Comparison of ENCODE assay signal across 40 cellular contexts in the genomic region with DNA sequence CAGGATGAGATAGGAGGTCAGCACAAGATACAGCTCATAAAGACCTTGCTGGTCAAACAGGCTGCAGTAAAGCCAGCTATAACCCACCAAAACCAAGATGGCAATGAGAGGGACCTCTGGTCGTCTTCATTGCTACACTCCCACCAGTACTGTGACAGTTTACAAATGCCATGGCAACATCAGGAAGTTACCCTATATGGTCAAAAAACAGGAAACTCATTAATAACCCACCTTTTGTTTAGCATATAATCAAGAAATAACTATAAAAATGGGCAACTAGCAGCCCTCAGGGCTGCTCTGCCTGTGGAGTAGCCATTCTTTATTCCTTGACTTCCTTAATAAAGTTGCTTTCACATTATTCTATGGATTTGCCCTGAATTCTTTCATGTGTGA. TPM values are rescaled to one million over a fixed set of nuclear protein-coding genes. Genes with fewer than 3 reads are reported as not detected.
"Had no signal": no experiment of that assay in that cellular context is flagged by ENCODE, and none has a peak within 500 bp of the region (broad histone marks: within the 10 kb centered on the region; RNA-seq: fewer than 3 reads in every experiment).

No MANE protein-coding gene starts in this region.

- H3K4me3 Mint-ChIP-seq: activated CD4-positive, alpha-beta memory T cell treated with anti-CD3 and anti-CD28 coated beads for 36 hours; activated CD4-positive, alpha-beta T cell treated with anti-CD3 and anti-CD28 coated beads, Interleukin-2, amount 10 ng/mL, durations not matched to agents 24 days and 14 days; activated naive CD4-positive, alpha-beta T cell treated with anti-CD3 and anti-CD28 coated beads, Interleukin-2, amount 10 ng/mL, durations not matched to agents 7 days and 5 days; activated naive CD8-positive, alpha-beta T cell treated with anti-CD3 and anti-CD28 coated beads, Interleukin-2, amount 10 ng/mL, durations not matched to agents 7 days and 5 days; activated T-helper 1 cell treated with anti-CD3 and anti-CD28 coated beads, Interleukin-12 subunit alpha, Interleukin-12 subunit beta, Interleukin-2, Interleukin-4 antibody, amounts not matched to agents 30 ng/mL and 10 ng/mL and 1 ng/mL, durations not matched to agents 14 hours and 24 hours and 36 hours; central memory CD8-positive, alpha-beta T cell; naive B cell; nephron progenitor cell; stimulated activated naive CD8-positive, alpha-beta T cell treated with anti-CD3 and anti-CD28 coated beads, Interleukin-15, Interleukin-2, amounts not matched to agents 100 ng/mL and 50 ng/mL, for 24 hours; T-helper 17 cell had no signal

- DNase-seq: activated CD4-positive, alpha-beta memory T cell treated with anti-CD3 and anti-CD28 coated beads for 36 hours; activated CD4-positive, alpha-beta T cell treated with anti-CD3 and anti-CD28 coated beads, Interleukin-2, amount 10 ng/mL, durations not matched to agents 24 days and 14 days; activated CD4-positive, CD25-positive, alpha-beta regulatory T cell treated with anti-CD3 and anti-CD28 coated beads, Interleukin-2, amount 50 U/mL, for 72 hours; activated CD8-positive, alpha-beta memory T cell treated with anti-CD3 and anti-CD28 coated beads, Interleukin-2, amount 50 U/mL, for 4 hours; activated effector memory CD4-positive, alpha-beta T cell treated with anti-CD3 and anti-CD28 coated beads, Interleukin-2, amount 50 U/mL, for 16 hours; activated naive CD4-positive, alpha-beta T cell treated with anti-CD3 and anti-CD28 coated beads, Interleukin-2, amount 10 ng/mL, durations not matched to agents 7 days and 5 days; activated naive CD8-positive, alpha-beta T cell treated with anti-CD3 and anti-CD28 coated beads, Interleukin-2, amount 10 ng/mL, durations not matched to agents 7 days and 5 days; activated T-cell treated with anti-CD3 and anti-CD28 coated beads, Interleukin-2, amount 50 U/mL, for 1 hour; amniotic stem cell; dermis blood vessel endothelial cell; effector CD4-positive, alpha-beta T cell; esophagus squamous epithelium; foreskin melanocyte; glutamatergic neuron; left cardiac atrium; left ventricle myocardium superior; naive B cell; nephron progenitor cell; ovary; retina; spleen; T-helper 17 cell; T1000; upper lobe of right lung; WERI-Rb-1 had no signal

- H3K27ac ChIP-seq: epithelial cell of prostate, esophagus squamous epithelium, neutrophil, ovary, prostate gland, spleen, upper lobe of right lung, WERI-Rb-1 had no signal

- H3K4me1 ChIP-seq: esophagus squamous epithelium, prostate gland, spleen, upper lobe of right lung had no signal

- H3K9me3 ChIP-seq: esophagus squamous epithelium, neutrophil, ovary, prostate gland, thoracic aorta, upper lobe of right lung had no signal

- H3K27ac Mint-ChIP-seq: activated CD4-positive, alpha-beta memory T cell treated with anti-CD3 and anti-CD28 coated beads for 36 hours; activated CD4-positive, alpha-beta T cell treated with anti-CD3 and anti-CD28 coated beads, Interleukin-2, amount 10 ng/mL, durations not matched to agents 24 days and 14 days; activated naive CD4-positive, alpha-beta T cell treated with anti-CD3 and anti-CD28 coated beads, Interleukin-2, amount 10 ng/mL, durations not matched to agents 7 days and 5 days; activated naive CD8-positive, alpha-beta T cell treated with anti-CD3 and anti-CD28 coated beads, Interleukin-2, amount 10 ng/mL, durations not matched to agents 7 days and 5 days; activated T-helper 1 cell treated with anti-CD3 and anti-CD28 coated beads, Interleukin-12 subunit alpha, Interleukin-12 subunit beta, Interleukin-2, Interleukin-4 antibody, amounts not matched to agents 30 ng/mL and 10 ng/mL and 1 ng/mL, durations not matched to agents 14 hours and 24 hours and 36 hours; naive B cell; nephron progenitor cell; stimulated activated naive CD8-positive, alpha-beta T cell treated with anti-CD3 and anti-CD28 coated beads, Interleukin-15, Interleukin-2, amounts not matched to agents 100 ng/mL and 50 ng/mL, for 24 hours; T-helper 17 cell had no signal

- ATAC-seq: left cardiac atrium, left ventricle myocardium superior, SK-N-SH treated with all-trans-retinoic acid at 6 μM for 48 hours, T-helper 17 cell, upper lobe of right lung had no signal

- H3K9me3 Mint-ChIP-seq: activated naive CD4-positive, alpha-beta T cell treated with anti-CD3 and anti-CD28 coated beads, Interleukin-2, amount 10 ng/mL, durations not matched to agents 7 days and 5 days; central memory CD8-positive, alpha-beta T cell had no signal

- H3K36me3 Mint-ChIP-seq: activated naive CD4-positive, alpha-beta T cell treated with anti-CD3 and anti-CD28 coated beads, Interleukin-2, amount 10 ng/mL, durations not matched to agents 7 days and 5 days; activated naive CD8-positive, alpha-beta T cell treated with anti-CD3 and anti-CD28 coated beads, Interleukin-2, amount 10 ng/mL, durations not matched to agents 7 days and 5 days had no signal

- H3K4me3 ChIP-seq: esophagus squamous epithelium, ovary, prostate gland, spleen, thoracic aorta, upper lobe of right lung had no signal

- FAIRE-seq: bronchial epithelial cell, colon, endometrium, keratinocyte had no signal

- H3K4me1 Mint-ChIP-seq: activated CD4-positive, alpha-beta T cell treated with anti-CD3 and anti-CD28 coated beads, Interleukin-2, amount 10 ng/mL, durations not matched to agents 24 days and 14 days; activated naive CD4-positive, alpha-beta T cell treated with anti-CD3 and anti-CD28 coated beads, Interleukin-2, amount 10 ng/mL, durations not matched to agents 7 days and 5 days; activated naive CD8-positive, alpha-beta T cell treated with anti-CD3 and anti-CD28 coated beads, Interleukin-2, amount 10 ng/mL, durations not matched to agents 7 days and 5 days; central memory CD8-positive, alpha-beta T cell; naive B cell; T-helper 17 cell had no signal

- H3K27me3 Mint-ChIP-seq: activated CD4-positive, alpha-beta T cell treated with anti-CD3 and anti-CD28 coated beads, Interleukin-2, amount 10 ng/mL, durations not matched to agents 24 days and 14 days; activated naive CD4-positive, alpha-beta T cell treated with anti-CD3 and anti-CD28 coated beads, Interleukin-2, amount 10 ng/mL, durations not matched to agents 7 days and 5 days; activated naive CD8-positive, alpha-beta T cell treated with anti-CD3 and anti-CD28 coated beads, Interleukin-2, amount 10 ng/mL, durations not matched to agents 7 days and 5 days; central memory CD8-positive, alpha-beta T cell; T-helper 17 cell had no signal

- H3K36me3 ChIP-seq: esophagus squamous epithelium, neutrophil, ovary, prostate gland, spleen, thoracic aorta, upper lobe of right lung, WERI-Rb-1 had no signal

- H3K27me3 ChIP-seq: esophagus squamous epithelium, neutrophil, ovary, spleen, upper lobe of right lung had no signal

RNA-seq across cellular contexts. Expression of a gene that starts 30.9 kb away (rescaled TPM):
- total RNA-seq: activated CD4-positive, alpha-beta memory T cell treated with anti-CD3 and anti-CD28 coated beads for 36 hours; activated CD4-positive, alpha-beta T cell treated with anti-CD3 and anti-CD28 coated beads, Interleukin-2, amount 10 ng/mL, durations not matched to agents 24 days and 14 days; activated CD8-positive, alpha-beta memory T cell treated with anti-CD3 and anti-CD28 coated beads for 36 hours; activated naive CD8-positive, alpha-beta T cell treated with anti-CD3 and anti-CD28 coated beads, Interleukin-2, amount 10 ng/mL, durations not matched to agents 7 days and 5 days; activated T-helper 1 cell treated with anti-CD3 and anti-CD28 coated beads, Interleukin-12 subunit alpha, Interleukin-12 subunit beta, Interleukin-2, Interleukin-4 antibody, amounts not matched to agents 30 ng/mL and 10 ng/mL and 1 ng/mL, durations not matched to agents 14 hours and 24 hours and 36 hours; bronchial epithelial cell; dermis blood vessel endothelial cell; esophagus squamous epithelium; left cardiac atrium; left ventricle myocardium superior; lung microvascular endothelial cell; prostate gland; spleen; subcutaneous adipose tissue; T-helper 17 cell; thoracic aorta; upper lobe of right lung had no signal
- polyA plus RNA-seq: keratinocyte, spleen had no signal
